Comparison of ENCODE assay signal across 8 cellular contexts in the genomic region with DNA sequence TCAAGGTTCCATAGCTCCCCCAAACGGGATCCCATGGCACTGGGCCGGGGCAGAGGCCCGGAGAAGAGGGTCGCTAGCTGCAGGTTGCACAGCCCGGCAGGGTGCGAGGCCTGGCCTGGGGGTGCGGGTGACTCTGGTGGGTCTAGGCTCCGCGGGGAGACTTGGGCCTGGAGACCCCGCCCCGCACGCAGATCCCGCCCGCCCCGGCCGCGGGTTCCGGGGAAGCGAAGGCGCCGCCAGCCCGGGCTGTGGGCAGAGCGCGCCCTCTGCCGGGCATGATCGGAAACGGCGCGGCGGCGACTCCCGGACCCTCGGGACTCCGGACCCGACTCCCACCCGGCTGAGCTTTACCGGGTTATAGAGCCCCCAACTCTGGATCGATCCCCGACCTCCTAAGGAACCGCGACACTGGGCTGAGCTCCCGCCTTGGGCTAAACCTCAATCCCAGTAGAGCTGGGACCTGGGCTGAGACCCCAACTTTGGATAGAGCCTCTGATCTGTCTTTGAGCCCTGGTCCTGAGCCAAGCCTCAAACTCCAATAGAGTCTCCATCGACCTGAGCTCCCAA. TPM values are rescaled to one million over a fixed set of nuclear protein-coding genes. Genes with fewer than 3 reads are reported as not detected.
DNase-seq lines count a peak whose midpoint lies in the region; ATAC-seq and TF ChIP-seq lines count a peak whose summit lies in the region.

No MANE protein-coding gene starts in this region.

- H3K27ac ChIP-seq in SU-DHL-6 (ENCODE audit: low read depth, low read length), result no peak overlapping the region
- no peak overlapping the region for H3K27ac ChIP-seq in vagina

- H2AFZ ChIP-seq in SU-DHL-6 (ENCODE audit: low read depth, low read length, severe bottlenecking), result peak overlapping the region; percentile 93

- intact Hi-C loops in left ventricle myocardium superior (cut with micrococcal nuclease), result loop anchor here (5.0 kb wide), 1 partner anchor 79 kb away; the partner anchor contains the start of gene SEMA6B
- intact Hi-C loops in vagina (cut with DNase I), result loop anchor here (5.0 kb wide), 1 partner anchor 59 kb away; no protein-coding TSS in a partner anchor

- peak overlapping the region; percentile 52 for H3K9ac ChIP-seq in SU-DHL-6 (ENCODE audit: low read length)

- H3K27ac Mint-ChIP-seq in IgD-negative memory B cell, result peak overlapping the region in 2 of 3 donors; percentile 61 to 75
- H3K27ac Mint-ChIP-seq in activated naive CD8-positive, alpha-beta T cell treated with anti-CD3 and anti-CD28 coated beads, Interleukin-2, amount 50 U/mL, for 24 hours, result no peak overlapping the region

- H3K4me3 Mint-ChIP-seq in IgD-negative memory B cell, result peak overlapping the region in 3 of 4 donors; percentile 54 to 71 (median 70)
- peak overlapping the region; percentile 32 for H3K4me3 Mint-ChIP-seq in activated naive CD8-positive, alpha-beta T cell treated with anti-CD3 and anti-CD28 coated beads, Interleukin-2, amount 50 U/mL, for 24 hours

- peak overlapping the region; percentile 43 for H3K4me3 ChIP-seq in SU-DHL-6 (ENCODE audit: insufficient read depth, low read length, poor library complexity, severe bottlenecking)
- peak overlapping the region; percentile 43 for H3K4me3 ChIP-seq in vagina

- H3K9me3 ChIP-seq in SU-DHL-6 (ENCODE audit: insufficient read depth, low read length), result no peaks in the 10 kb centered on the region
- H3K9me3 ChIP-seq in vagina, result no peaks in the 10 kb centered on the region

- DNase-seq in COR-L47 (lab: John Stamatoyannopoulos, UW) (peak; percentile 44), left ventricle myocardium superior (peak; percentile 87), retina (peak; percentile 92), vagina (ENCODE audit: extremely low spot score in 2 of 2) (no peak), occipital lobe (lab: John Stamatoyannopoulos, UW) (no peak)
- peak; percentile 85 for DNase-seq in activated naive CD8-positive, alpha-beta T cell treated with anti-CD3 and anti-CD28 coated beads, Interleukin-2, amount 50 U/mL, for 24 hours

- H3K4me1 Mint-ChIP-seq in IgD-negative memory B cell, result peaks cover 8 to 22% (median 21%) of the 10 kb centered on the region in 3 donors
- H3K4me1 Mint-ChIP-seq in activated naive CD8-positive, alpha-beta T cell treated with anti-CD3 and anti-CD28 coated beads, Interleukin-2, amount 50 U/mL, for 24 hours, result peaks cover 39% of the 10 kb centered on the region

- no peaks in the 10 kb centered on the region for H3K27me3 Mint-ChIP-seq in IgD-negative memory B cell
- no peaks in the 10 kb centered on the region for H3K27me3 Mint-ChIP-seq in activated naive CD8-positive, alpha-beta T cell treated with anti-CD3 and anti-CD28 coated beads, Interleukin-2, amount 50 U/mL, for 24 hours

- peaks cover 14% of the 10 kb centered on the region; the same call in 1 of the 2 replicates for H3K79me2 ChIP-seq in SU-DHL-6 (ENCODE audit: insufficient read depth, low read length)

- peak overlapping the region; percentile 68 for H3K4me2 ChIP-seq in SU-DHL-6 (ENCODE audit: low read depth, low read length, poor library complexity, severe bottlenecking)

- no peaks in the 10 kb centered on the region for H3K36me3 ChIP-seq in SU-DHL-6 (ENCODE audit: low read length)
- no peaks in the 10 kb centered on the region for H3K36me3 ChIP-seq in vagina

- no peaks in the 10 kb centered on the region for H4K20me1 ChIP-seq in SU-DHL-6 (ENCODE audit: low read depth, low read length)

- peaks cover 10% of the 10 kb centered on the region; the same call in 1 of the 2 replicates for H3F3A ChIP-seq in SU-DHL-6 (ENCODE audit: insufficient read depth)

- H3K4me1 ChIP-seq in vagina, result peaks cover 46% of the 10 kb centered on the region

- no peak for TF ChIP-seq POLR2A in vagina (IDR thresholded peaks at IDR 0.05)

- H3K9me2 ChIP-seq in SU-DHL-6 (replicated peaks; ENCODE audit: insufficient read depth, low read length), result no peaks in the 10 kb centered on the region

- H3K27me3 ChIP-seq in SU-DHL-6 (ENCODE audit: low read length) (no peaks in the 10 kb centered on the region), vagina (no peaks in the 10 kb centered on the region)

- ATAC-seq in activated naive CD8-positive, alpha-beta T cell treated with anti-CD3 and anti-CD28 coated beads, Interleukin-2, amount 50 U/mL, for 24 hours, result peak; percentile 16
- ATAC-seq in left ventricle myocardium superior, result peak; percentile 14

- no peaks in the 10 kb centered on the region for H3K9me3 Mint-ChIP-seq in IgD-negative memory B cell
- H3K9me3 Mint-ChIP-seq in activated naive CD8-positive, alpha-beta T cell treated with anti-CD3 and anti-CD28 coated beads, Interleukin-2, amount 50 U/mL, for 24 hours, result no peaks in the 10 kb centered on the region

- H3K36me3 Mint-ChIP-seq in IgD-negative memory B cell, result peaks cover 1% of the 10 kb centered on the region
- H3K36me3 Mint-ChIP-seq in activated naive CD8-positive, alpha-beta T cell treated with anti-CD3 and anti-CD28 coated beads, Interleukin-2, amount 50 U/mL, for 24 hours (ENCODE audit: low read depth), result no peaks in the 10 kb centered on the region

- peak; percentile 79 for TF ChIP-seq CTCF in SU-DHL-6 (IDR thresholded peaks at IDR 0.05; ENCODE audit: insufficient read depth, low read length, poor library complexity, severe bottlenecking)
- TF ChIP-seq CTCF in vagina (IDR thresholded peaks at IDR 0.05), result peak; percentile 50 to 92 (median 74)

RNA-seq across cellular contexts. Expression of gene TNFAIP8L1, which starts 3.1 kb away (rescaled TPM):
- polyA plus RNA-seq in IgD-negative memory B cell, result 18.4 TPM
- total RNA-seq in left ventricle myocardium superior (4.8 TPM), vagina (13.0 TPM), occipital lobe (5.6 TPM)

RNA-seq across cellular contexts. Expression of gene MYDGF, which starts 33.9 kb away (rescaled TPM):
- 100 TPM for polyA plus RNA-seq in IgD-negative memory B cell
- 27.0 TPM for total RNA-seq in left ventricle myocardium superior
- 33.4 TPM for total RNA-seq in vagina
- 37.9 TPM for total RNA-seq in occipital lobe

Comparison
In these comparisons a context has a peak if more than half of its experiments do, and no peak if none do; other contexts are left out.
1. DNase-seq: peak in COR-L47 (single experiment), activated naive CD8-positive, alpha-beta T cell treated with anti-CD3 and anti-CD28 coated beads, Interleukin-2, amount 50 U/mL, for 24 hours (single experiment), left ventricle myocardium superior (single experiment) and retina (single experiment); none in vagina (0 of 2) and occipital lobe (single experiment).